ENCODE assay signal across 1 cellular context in the genomic region with DNA sequence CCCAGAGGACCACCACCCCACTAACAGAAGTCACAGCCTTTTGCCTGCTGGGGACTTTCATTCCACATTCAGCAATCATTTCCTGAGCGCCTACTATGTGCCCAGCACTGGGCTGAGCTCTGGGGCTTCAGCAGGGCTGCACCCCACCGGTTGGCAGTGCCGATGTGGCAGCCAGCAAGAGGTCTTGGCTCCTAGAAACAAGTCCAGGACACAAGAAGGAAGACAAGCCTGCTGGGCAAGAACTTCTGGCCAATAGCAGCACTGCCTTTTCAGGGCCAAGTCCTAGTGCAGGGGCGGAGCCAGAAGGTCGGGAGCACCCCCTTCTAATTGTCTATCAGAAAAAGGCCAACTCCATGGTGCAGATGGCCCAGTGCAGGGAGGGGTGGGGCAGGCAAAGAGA.
TF ChIP-seq lines count a peak whose summit lies in the region.

No MANE protein-coding gene starts in this region.

TF ChIP-seq in GM23338, 12 proteins besides CTCF, POLR2A, EP300 and RAD21:
- TF ChIP-seq STAT1 (IDR thresholded peaks at IDR 0.05; ENCODE audit: unreplicated experiment) = no peak
- no peak for TF ChIP-seq CREB1 (CRISPR knock-in tag; IDR thresholded peaks at IDR 0.05; ENCODE audit: low read depth)
- TF ChIP-seq, protein P1, sequence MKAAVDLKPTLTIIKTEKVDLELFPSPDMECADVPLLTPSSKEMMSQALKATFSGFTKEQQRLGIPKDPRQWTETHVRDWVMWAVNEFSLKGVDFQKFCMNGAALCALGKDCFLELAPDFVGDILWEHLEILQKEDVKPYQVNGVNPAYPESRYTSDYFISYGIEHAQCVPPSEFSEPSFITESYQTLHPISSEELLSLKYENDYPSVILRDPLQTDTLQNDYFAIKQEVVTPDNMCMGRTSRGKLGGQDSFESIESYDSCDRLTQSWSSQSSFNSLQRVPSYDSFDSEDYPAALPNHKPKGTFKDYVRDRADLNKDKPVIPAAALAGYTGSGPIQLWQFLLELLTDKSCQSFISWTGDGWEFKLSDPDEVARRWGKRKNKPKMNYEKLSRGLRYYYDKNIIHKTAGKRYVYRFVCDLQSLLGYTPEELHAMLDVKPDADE (IDR thresholded peaks at IDR 0.05) = no peak
- no peak for TF ChIP-seq ZNF331 (CRISPR knock-in tag; IDR thresholded peaks at IDR 0.05; ENCODE audit: low read depth)
- TF ChIP-seq, protein P2, sequence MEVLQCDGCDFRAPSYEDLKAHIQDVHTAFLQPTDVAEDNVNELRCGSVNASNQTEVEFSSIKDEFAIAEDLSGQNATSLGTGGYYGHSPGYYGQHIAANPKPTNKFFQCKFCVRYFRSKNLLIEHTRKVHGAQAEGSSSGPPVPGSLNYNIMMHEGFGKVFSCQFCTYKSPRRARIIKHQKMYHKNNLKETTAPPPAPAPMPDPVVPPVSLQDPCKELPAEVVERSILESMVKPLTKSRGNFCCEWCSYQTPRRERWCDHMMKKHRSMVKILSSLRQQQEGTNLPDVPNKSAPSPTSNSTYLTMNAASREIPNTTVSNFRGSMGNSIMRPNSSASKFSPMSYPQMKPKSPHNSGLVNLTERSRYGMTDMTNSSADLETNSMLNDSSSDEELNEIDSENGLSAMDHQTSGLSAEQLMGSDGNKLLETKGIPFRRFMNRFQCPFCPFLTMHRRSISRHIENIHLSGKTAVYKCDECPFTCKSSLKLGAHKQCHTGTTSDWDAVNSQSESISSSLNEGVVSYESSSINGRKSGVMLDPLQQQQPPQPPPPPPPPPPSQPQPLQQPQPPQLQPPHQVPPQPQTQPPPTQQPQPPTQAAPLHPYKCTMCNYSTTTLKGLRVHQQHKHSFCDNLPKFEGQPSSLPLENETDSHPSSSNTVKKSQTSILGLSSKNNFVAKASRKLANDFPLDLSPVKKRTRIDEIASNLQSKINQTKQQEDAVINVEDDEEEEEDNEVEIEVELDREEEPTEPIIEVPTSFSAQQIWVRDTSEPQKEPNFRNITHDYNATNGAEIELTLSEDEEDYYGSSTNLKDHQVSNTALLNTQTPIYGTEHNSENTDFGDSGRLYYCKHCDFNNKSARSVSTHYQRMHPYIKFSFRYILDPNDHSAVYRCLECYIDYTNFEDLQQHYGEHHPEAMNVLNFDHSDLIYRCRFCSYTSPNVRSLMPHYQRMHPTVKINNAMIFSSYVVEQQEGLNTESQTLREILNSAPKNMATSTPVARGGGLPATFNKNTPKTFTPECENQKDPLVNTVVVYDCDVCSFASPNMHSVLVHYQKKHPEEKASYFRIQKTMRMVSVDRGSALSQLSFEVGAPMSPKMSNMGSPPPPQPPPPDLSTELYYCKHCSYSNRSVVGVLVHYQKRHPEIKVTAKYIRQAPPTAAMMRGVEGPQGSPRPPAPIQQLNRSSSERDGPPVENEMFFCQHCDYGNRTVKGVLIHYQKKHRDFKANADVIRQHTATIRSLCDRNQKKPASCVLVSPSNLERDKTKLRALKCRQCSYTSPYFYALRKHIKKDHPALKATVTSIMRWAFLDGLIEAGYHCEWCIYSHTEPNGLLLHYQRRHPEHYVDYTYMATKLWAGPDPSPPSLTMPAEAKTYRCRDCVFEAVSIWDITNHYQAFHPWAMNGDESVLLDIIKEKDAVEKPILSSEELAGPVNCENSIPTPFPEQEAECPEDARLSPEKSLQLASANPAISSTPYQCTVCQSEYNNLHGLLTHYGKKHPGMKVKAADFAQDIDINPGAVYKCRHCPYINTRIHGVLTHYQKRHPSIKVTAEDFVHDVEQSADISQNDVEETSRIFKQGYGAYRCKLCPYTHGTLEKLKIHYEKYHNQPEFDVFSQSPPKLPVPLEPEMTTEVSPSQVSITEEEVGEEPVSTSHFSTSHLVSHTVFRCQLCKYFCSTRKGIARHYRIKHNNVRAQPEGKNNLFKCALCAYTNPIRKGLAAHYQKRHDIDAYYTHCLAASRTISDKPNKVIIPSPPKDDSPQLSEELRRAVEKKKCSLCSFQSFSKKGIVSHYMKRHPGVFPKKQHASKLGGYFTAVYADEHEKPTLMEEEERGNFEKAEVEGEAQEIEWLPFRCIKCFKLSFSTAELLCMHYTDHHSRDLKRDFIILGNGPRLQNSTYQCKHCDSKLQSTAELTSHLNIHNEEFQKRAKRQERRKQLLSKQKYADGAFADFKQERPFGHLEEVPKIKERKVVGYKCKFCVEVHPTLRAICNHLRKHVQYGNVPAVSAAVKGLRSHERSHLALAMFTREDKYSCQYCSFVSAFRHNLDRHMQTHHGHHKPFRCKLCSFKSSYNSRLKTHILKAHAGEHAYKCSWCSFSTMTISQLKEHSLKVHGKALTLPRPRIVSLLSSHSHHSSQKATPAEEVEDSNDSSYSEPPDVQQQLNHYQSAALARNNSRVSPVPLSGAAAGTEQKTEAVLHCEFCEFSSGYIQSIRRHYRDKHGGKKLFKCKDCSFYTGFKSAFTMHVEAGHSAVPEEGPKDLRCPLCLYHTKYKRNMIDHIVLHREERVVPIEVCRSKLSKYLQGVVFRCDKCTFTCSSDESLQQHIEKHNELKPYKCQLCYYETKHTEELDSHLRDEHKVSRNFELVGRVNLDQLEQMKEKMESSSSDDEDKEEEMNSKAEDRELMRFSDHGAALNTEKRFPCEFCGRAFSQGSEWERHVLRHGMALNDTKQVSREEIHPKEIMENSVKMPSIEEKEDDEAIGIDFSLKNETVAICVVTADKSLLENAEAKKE (CRISPR knock-in tag; IDR thresholded peaks at IDR 0.05) = no peak
